In the genomic region with DNA sequence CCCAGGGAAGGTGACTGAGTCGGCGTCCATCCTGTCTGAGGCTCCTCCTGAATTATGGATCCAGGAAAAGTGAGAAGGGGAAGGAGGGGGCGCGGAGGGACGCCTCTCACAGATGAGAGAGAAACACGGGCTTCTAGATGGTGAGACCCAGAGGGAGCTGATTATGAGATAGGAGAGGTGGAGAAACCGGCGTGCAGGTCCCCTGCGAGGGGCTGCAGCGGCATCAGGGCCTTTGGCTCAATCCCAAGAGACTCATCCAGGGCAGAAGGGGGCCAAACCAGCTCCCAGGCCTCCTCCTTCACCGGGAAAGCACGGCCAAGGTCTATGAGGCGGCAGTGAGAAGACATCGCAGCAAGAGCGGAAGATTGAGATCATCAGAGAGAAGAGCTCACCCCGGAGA, we compare ENCODE assay signal across 18 cellular contexts.
DNase-seq lines count a peak whose midpoint lies in the region; ATAC-seq and TF ChIP-seq lines count a peak whose summit lies in the region.
"Had no signal": no experiment of that assay in that cellular context is flagged by ENCODE, and none has a peak within 500 bp of the region (broad histone marks: within the 10 kb centered on the region; RNA-seq: fewer than 3 reads in every experiment).

No MANE protein-coding gene starts in this region.

- H3K79me2 ChIP-seq in osteoblast (ENCODE audit: insufficient read depth, low read length) (no peaks in the 10 kb centered on the region), GM23338 (replicated peaks; ENCODE audit: insufficient read depth) (no peaks in the 10 kb centered on the region)

- H3K4me3 ChIP-seq in BLaER1, result 0 out of 2 replicates have a peak overlapping the region, but pooled peaks have one; percentile 3
- no peak overlapping the region for H3K4me3 ChIP-seq in RWPE2 (ENCODE audit: severe bottlenecking)
- no peak overlapping the region for H3K4me3 ChIP-seq in osteoblast (ENCODE audit: insufficient read depth, low read length)
- no peak overlapping the region for H3K4me3 ChIP-seq in upper lobe of right lung
- H3K4me3 ChIP-seq in GM23338, result no peak overlapping the region
- H3K4me3 ChIP-seq: A549 had no signal

- H3K9me3 ChIP-seq in BLaER1 (peaks cover 7% of the 10 kb centered on the region; the same call in 1 of the 2 replicates), RWPE2 (ENCODE audit: severe bottlenecking) (peaks cover 4% of the 10 kb centered on the region), osteoblast (ENCODE audit: low read depth, low read length) (no peaks in the 10 kb centered on the region), upper lobe of right lung (no peaks in the 10 kb centered on the region)
- H3K9me3 ChIP-seq: A549, Caco-2 had no signal

- no peak overlapping the region for H3K4me3 Mint-ChIP-seq in GM23338
- H3K4me3 Mint-ChIP-seq: B cell; CD4-positive, alpha-beta T cell; CD8-positive, alpha-beta T cell had no signal

- no peaks in the 10 kb centered on the region for H4K20me1 ChIP-seq in BLaER1
- no peaks in the 10 kb centered on the region for H4K20me1 ChIP-seq in osteoblast (ENCODE audit: insufficient read depth, low read length)
- H4K20me1 ChIP-seq in GM23338 (replicated peaks; ENCODE audit: insufficient read depth), result no peaks in the 10 kb centered on the region

- peak overlapping the region; percentile 97 for H3K4me2 ChIP-seq in BLaER1
- no peak overlapping the region for H3K4me2 ChIP-seq in osteoblast (ENCODE audit: insufficient read depth, low read length)
- H3K4me2 ChIP-seq in GM23338, result no peak overlapping the region
- H3K4me2 ChIP-seq: A549 had no signal

- peaks cover 35% of the 10 kb centered on the region for H3K36me3 Mint-ChIP-seq in GM23338 (ENCODE audit: low read depth)
- H3K36me3 Mint-ChIP-seq: CD8-positive, alpha-beta T cell had no signal

- H3K27me3 ChIP-seq in BLaER1 (no peaks in the 10 kb centered on the region), RWPE2 (ENCODE audit: insufficient read depth, poor library complexity, severe bottlenecking) (no peaks in the 10 kb centered on the region), osteoblast (ENCODE audit: insufficient read depth, low read length) (no peaks in the 10 kb centered on the region), upper lobe of right lung (no peaks in the 10 kb centered on the region), GM23338 (ENCODE audit: insufficient read depth) (no peaks in the 10 kb centered on the region)

- H3F3A ChIP-seq in GM23338 (replicated peaks; ENCODE audit: low read depth), result no peaks in the 10 kb centered on the region

- peaks cover 100% of the 10 kb centered on the region for H3K4me1 ChIP-seq in BLaER1
- H3K4me1 ChIP-seq in RWPE2 (ENCODE audit: insufficient read depth, poor library complexity, severe bottlenecking), result no peaks in the 10 kb centered on the region
- H3K4me1 ChIP-seq in osteoblast (ENCODE audit: insufficient read depth, low read length), result no peaks in the 10 kb centered on the region
- no peaks in the 10 kb centered on the region for H3K4me1 ChIP-seq in upper lobe of right lung
- H3K4me1 ChIP-seq in GM23338 (ENCODE audit: insufficient read depth), result no peaks in the 10 kb centered on the region
- H3K4me1 ChIP-seq: A549, Caco-2 had no signal

- peak; percentile 15 for DNase-seq in RWPE2 (ENCODE audit: low spot score)
- peak; percentile 37 for DNase-seq in osteoblast (ENCODE audit: insufficient read length, low spot score, missing footprints)
- peak; percentile 43 for DNase-seq in upper lobe of right lung
- no peak for DNase-seq in central memory CD4-positive, alpha-beta T cell
- DNase-seq in GM23338 (ENCODE audit: low spot score), result no peak
- DNase-seq: AML-193; Caco-2; Calu3; CD4-positive, alpha-beta T cell; CD8-positive, alpha-beta T cell; DMS79 treated with DMSO at 0.1 percent for 48 hours; GF-D8 had no signal

- no peaks in the 10 kb centered on the region; the same call in 2 of the 3 replicates for H3K4me1 Mint-ChIP-seq in GM23338
- H3K4me1 Mint-ChIP-seq: B cell had no signal

- peaks cover 8% of the 10 kb centered on the region for H3K27me3 Mint-ChIP-seq in GM23338 (ENCODE audit: insufficient read depth, low read depth, poor library complexity)
- H3K27me3 Mint-ChIP-seq: B cell; CD4-positive, alpha-beta T cell had no signal

- no peak for ATAC-seq in RWPE2 (ENCODE audit: low read depth)
- no peak for ATAC-seq in upper lobe of right lung
- no peak for ATAC-seq in GM23338
- no peak for ATAC-seq in GM21360 (IDR thresholded peaks at IDR 0.05; ENCODE audit: unreplicated experiment)
- ATAC-seq: A549; CD8-positive, alpha-beta T cell had no signal

- H3K36me3 ChIP-seq in BLaER1 (peaks cover 42% of the 10 kb centered on the region), RWPE2 (ENCODE audit: low read depth) (no peaks in the 10 kb centered on the region), osteoblast (ENCODE audit: insufficient read depth, low read length) (no peaks in the 10 kb centered on the region), upper lobe of right lung (no peaks in the 10 kb centered on the region), GM23338 (ENCODE audit: insufficient read depth) (no peaks in the 10 kb centered on the region)

- H3K9me2 ChIP-seq in GM23338 (ENCODE audit: insufficient read depth), result no peaks in the 10 kb centered on the region

- TF ChIP-seq CTCF in RWPE2 (IDR thresholded peaks at IDR 0.05; ENCODE audit: poor library complexity, severe bottlenecking) (no peak), osteoblast (IDR thresholded peaks at IDR 0.05; ENCODE audit: extremely low read depth, low read depth, low read length) (no peak), upper lobe of right lung (IDR thresholded peaks at IDR 0.05) (no peak), GM23338 (conservative IDR thresholded peaks at IDR 0.05; ENCODE audit: low read depth in 2 of 2) (no peak)

- peak overlapping the region; percentile 83 for H3K27ac ChIP-seq in BLaER1
- no peak overlapping the region for H3K27ac ChIP-seq in RWPE2 (ENCODE audit: poor library complexity, severe bottlenecking)
- H3K27ac ChIP-seq in osteoblast (ENCODE audit: low read depth, low read length), result no peak overlapping the region
- H3K27ac ChIP-seq in upper lobe of right lung, result no peak overlapping the region
- H3K27ac ChIP-seq in GM23338 (ENCODE audit: low read depth), result no peak overlapping the region
- H3K27ac ChIP-seq: 22Rv1, A549, C4-2B had no signal

- H3K27ac Mint-ChIP-seq in GM23338, result no peak overlapping the region
- H3K27ac Mint-ChIP-seq: B cell; CD4-positive, alpha-beta T cell; CD8-positive, alpha-beta T cell had no signal

- H3K9me3 Mint-ChIP-seq in GM23338, result peaks cover 95% of the 10 kb centered on the region
- H3K9me3 Mint-ChIP-seq: CD4-positive, alpha-beta T cell; CD8-positive, alpha-beta T cell had no signal

- H2AFZ ChIP-seq in osteoblast (ENCODE audit: low read length) (no peak overlapping the region), GM23338 (no peak overlapping the region)

- H3K9ac ChIP-seq in BLaER1, result peak overlapping the region; percentile 56

- intact Hi-C loops in upper lobe of right lung (cut with DNase I), result no loop called here

Comparison
In these comparisons a context has a peak if more than half of its experiments do, and no peak if none do; other contexts are left out.
1. DNase-seq: peak in RWPE2 (single experiment), osteoblast (single experiment) and upper lobe of right lung (single experiment); none in central memory CD4-positive, alpha-beta T cell (single experiment) and GM23338 (single experiment).